32 cellular contexts compared by ENCODE assay signal in genomic region chr3:23566499-23566898, GRCh38.
DNase-seq lines count a peak whose midpoint lies in the region; ATAC-seq, FAIRE-seq and TF ChIP-seq lines count a peak whose summit lies in the region.
"Had no signal": no experiment of that assay in that cellular context is flagged by ENCODE, and none has a peak within 500 bp of the region (broad histone marks: within the 10 kb centered on the region; RNA-seq: fewer than 3 reads in every experiment).

No MANE protein-coding gene starts in this region.

- CTCF ChIA-PET in GM12878 (lab: Yijun Ruan, JAX), result no interaction called here

- no peak overlapping the region for H3K9ac ChIP-seq in GM12878 (ENCODE audit: control insufficient read depth, insufficient read depth, low read length)
- H3K9ac ChIP-seq: SK-N-SH had no signal

- DNase-seq in GM12891 (ENCODE audit: insufficient read length, low spot score) (no peak), GM12878 (ENCODE audit: low read depth, low spot score) (no peak), DMS153 treated with DMSO at 0.1 percent for 48 hours (lab: John Stamatoyannopoulos, UW; ENCODE audit: unreplicated experiment) (no peak), dermis blood vessel endothelial cell (no peak)
- DNase-seq: activated CD4-positive, alpha-beta T cell treated with anti-CD3 and anti-CD28 coated beads, Interleukin-2, amount 50 U/mL, for 1 hour; activated CD4-positive, CD25-positive, alpha-beta regulatory T cell; activated effector memory CD4-positive, alpha-beta T cell treated with Interleukin-2 at 50 U/mL for 16 hours; activated T-cell treated with anti-CD3 and anti-CD28 coated beads, Interleukin-2, amount 50 U/mL, for 1 hour; AML-193; CD4-positive, alpha-beta T cell; IMR-90; kidney; naive B cell; NCI-H1092 treated with DMSO at 0.1 percent for 48 hours; NCI-H187 treated with DMSO at 0.1 percent for 48 hours; NCI-H2171 treated with DMSO at 0.1 percent for 48 hours; NCI-H510A; nucleus accumbens; SK-N-SH; thyroid gland had no signal

- no peak overlapping the region for H2AFZ ChIP-seq in GM12878 (ENCODE audit: control insufficient read depth, low read depth, low read length)

- no peaks in the 10 kb centered on the region for H3K27me3 ChIP-seq in GM12878 (replicated peaks in 1 of 2; ENCODE audit: control insufficient read depth in 2 of 2, insufficient read depth in 2 of 2, low read length in 1 of 2)
- H3K27me3 ChIP-seq: thyroid gland, vagina had no signal

- no peak overlapping the region for H3K4me2 ChIP-seq in GM12878 (ENCODE audit: control insufficient read depth, insufficient read depth)
- H3K4me2 ChIP-seq: A549, SK-N-SH had no signal

- TF ChIP-seq CTCF in GM12878 (IDR thresholded peaks at IDR 0.05 in 2 of 3, conservative IDR thresholded peaks at IDR 0.05 in 1 of 3; ENCODE audit: control insufficient read depth in 2 of 3, extremely low read depth in 1 of 3, insufficient read depth in 1 of 3, low read depth in 3 of 3, low read length in 3 of 3), result no peak

- no peak for TF ChIP-seq POLR2A in GM12891 (IDR thresholded peaks at IDR 0.05; ENCODE audit: low read depth, low read length)
- no peak for TF ChIP-seq POLR2A in GM12878 (IDR thresholded peaks at IDR 0.05; ENCODE audit: low read depth, low read length)

- SMC1A ChIA-PET in GM12878 (lab: Charles Lee; ENCODE audit: uncharacterized antibody, unreplicated experiment), result no interaction called here

- H4K20me1 ChIP-seq in GM12878 (ENCODE audit: control insufficient read depth, insufficient read depth), result no peaks in the 10 kb centered on the region

- BruUV-seq in GM12878 (replicated peaks; lab: Mats Ljungman, UMichigan), result no TSS peak

- POLR2A ChIA-PET in GM12878 (lab: Charles Lee), result interaction anchor here (0.8 kb wide), 1 partner anchor 10 kb away, joined by 5 read pairs; no protein-coding TSS in a partner anchor

- ATAC-seq in GM19452 (IDR thresholded peaks at IDR 0.05; ENCODE audit: unreplicated experiment), result peak; percentile 62
- peak; percentile 69 for ATAC-seq in HG03045 (IDR thresholded peaks at IDR 0.05; ENCODE audit: unreplicated experiment)
- ATAC-seq in GM12878, result peak; percentile 76
- no peak for ATAC-seq in GM21825 (IDR thresholded peaks at IDR 0.05; ENCODE audit: unreplicated experiment)
- no peak for ATAC-seq in HG03280 (IDR thresholded peaks at IDR 0.05; ENCODE audit: unreplicated experiment)
- ATAC-seq: A549, HCT116, sciatic nerve had no signal

- WGBS in GM12878 (ENCODE audit: insufficient coverage, insufficient replicate concordance, low lambda C conversion rate, missing lambda C conversion rate), result 28% methylated on average over 2 of the region's 2 CpGs

- H3K9me3 ChIP-seq in GM12878 (replicated peaks; ENCODE audit: control insufficient read depth, insufficient read depth, low read length), result peaks cover 3% of the 10 kb centered on the region; the same call in 2 of the 3 replicates
- H3K9me3 ChIP-seq: A549, prostate gland, SK-N-SH, thyroid gland, vagina had no signal

- peaks cover 7% of the 10 kb centered on the region; the same call in 1 of the 2 replicates for H3K4me1 ChIP-seq in GM12878 (ENCODE audit: control insufficient read depth, insufficient read depth, low read length)
- H3K4me1 ChIP-seq: prostate gland, vagina had no signal

- RAD21 ChIA-PET in GM12878 (lab: Charles Lee; ENCODE audit: unreplicated experiment), result interaction anchor here (1.4 kb wide), 1 partner anchor 24 kb away, joined by 3 read pairs; no protein-coding TSS in a partner anchor

- H3K4me3 ChIP-seq in GM12878, result no peak overlapping the region
- H3K4me3 ChIP-seq: A549, prostate gland, thyroid gland, vagina had no signal

- no peaks in the 10 kb centered on the region for H3K36me3 ChIP-seq in GM12878 (ENCODE audit: control insufficient read depth in 2 of 2, insufficient read depth in 2 of 2, low read length in 1 of 2)
- H3K36me3 ChIP-seq: prostate gland, thyroid gland, vagina had no signal

- intact Hi-C loops in GM12878 (cut with micrococcal nuclease; ENCODE audit: unreplicated experiment), result no loop called here

- no peaks in the 10 kb centered on the region for H3K79me2 ChIP-seq in GM12878 (ENCODE audit: control insufficient read depth, insufficient read depth, low read length)

- peak; percentile 38 for FAIRE-seq in GM12891 (lab: Jason Lieb, UNC)
- no peak for FAIRE-seq in GM12878 (lab: Jason Lieb, UNC)
- FAIRE-seq: A549, endothelial cell of umbilical vein, frontal cortex, kidney, TTC549 had no signal

- in situ Hi-C loops in GM12878 (cut with MboI), result no loop called here

- TF ChIP-seq EP300 in GM12878 (IDR thresholded peaks at IDR 0.05; ENCODE audit: borderline replicate concordance in 1 of 2, control insufficient read depth in 1 of 2, low read depth in 2 of 2, low read length in 2 of 2), result no peak

- TF ChIP-seq RAD21 in GM12878 (IDR thresholded peaks at IDR 0.05; ENCODE audit: insufficient read depth, low read depth, low read length), result no peak

- no peak overlapping the region for H3K27ac ChIP-seq in GM12878 (ENCODE audit: control insufficient read depth, insufficient read depth)
- H3K27ac ChIP-seq: A549, prostate gland, thyroid gland, vagina had no signal

TF ChIP-seq in GM12891, 5 proteins besides CTCF, POLR2A, EP300 and RAD21:
- no peak for TF ChIP-seq PAX5 (IDR thresholded peaks at IDR 0.05; ENCODE audit: insufficient read depth, low read length, severe bottlenecking)
- TF ChIP-seq POU2F2 (IDR thresholded peaks at IDR 0.05; ENCODE audit: low read depth, low read length), result no peak
- TF ChIP-seq POLR2AphosphoS5 (IDR thresholded peaks at IDR 0.05; ENCODE audit: low read depth, low read length), result no peak
- TF ChIP-seq SPI1 (IDR thresholded peaks at IDR 0.05; ENCODE audit: low read depth, low read length), result no peak
- no peak for TF ChIP-seq TAF1 (IDR thresholded peaks at IDR 0.05; ENCODE audit: low read depth, low read length)

TF ChIP-seq in GM12878, 131 proteins besides CTCF, POLR2A, EP300 and RAD21 (continues in another document):
- no peak for TF ChIP-seq JUNB (IDR thresholded peaks at IDR 0.05)
- TF ChIP-seq EZH2 (IDR thresholded peaks at IDR 0.05; ENCODE audit: borderline replicate concordance, control insufficient read depth, low read depth, low read length), result no peak
- no peak for TF ChIP-seq EED (IDR thresholded peaks at IDR 0.05; ENCODE audit: low read depth)
- no peak for TF ChIP-seq ATF2 (IDR thresholded peaks at IDR 0.05; ENCODE audit: low read length)
- no peak for TF ChIP-seq MEF2A (IDR thresholded peaks at IDR 0.05; ENCODE audit: insufficient read depth, low read depth, low read length)
- no peak for TF ChIP-seq BMI1 (IDR thresholded peaks at IDR 0.05; ENCODE audit: borderline replicate concordance)
- no peak for TF ChIP-seq GABPA (IDR thresholded peaks at IDR 0.05; ENCODE audit: low read depth)
- TF ChIP-seq NR2C1 (IDR thresholded peaks at IDR 0.05), result no peak
- TF ChIP-seq TCF3 (IDR thresholded peaks at IDR 0.05; ENCODE audit: borderline replicate concordance, insufficient read depth, low read depth, low read length), result 0 out of 2 replicates have a peak, but pooled peaks have one; percentile 27
- no peak for TF ChIP-seq CHD1 (IDR thresholded peaks at IDR 0.05; ENCODE audit: low read depth, low read length)
- no peak for TF ChIP-seq PRDM15 (CRISPR knock-in tag; IDR thresholded peaks at IDR 0.05)
- no peak for TF ChIP-seq TARDBP (IDR thresholded peaks at IDR 0.05; ENCODE audit: borderline replicate concordance)
- TF ChIP-seq SP1 (IDR thresholded peaks at IDR 0.05; ENCODE audit: low read depth, low read length), result no peak

Comparison
In these comparisons a context has a peak if more than half of its experiments do, and no peak if none do; other contexts are left out.
1. ATAC-seq: peak in GM19452 (single experiment), HG03045 (single experiment) and GM12878 (single experiment); none in GM21825 (single experiment) and HG03280 (single experiment).